Comparison of ENCODE assay signal across 1 cellular context in genomic region chr5:60675286-60675685, GRCh38.
TF ChIP-seq lines count a peak whose summit lies in the region.

No MANE protein-coding gene starts in this region.

TF ChIP-seq in IMR-90, 13 proteins besides CTCF, POLR2A, EP300 and RAD21 (continued from another document):
- TF ChIP-seq ELK1 (IDR thresholded peaks at IDR 0.05; ENCODE audit: borderline replicate concordance, low read depth, low read length) (no peak), RFX5 (IDR thresholded peaks at IDR 0.05; ENCODE audit: low read depth, low read length) (no peak), FOS (IDR thresholded peaks at IDR 0.05; ENCODE audit: low read depth, low read length) (no peak), RCOR1 (IDR thresholded peaks at IDR 0.05; ENCODE audit: insufficient replicate concordance, low read length) (no peak), MAZ (IDR thresholded peaks at IDR 0.05; ENCODE audit: borderline replicate concordance, low read depth, low read length) (no peak), CEBPB (IDR thresholded peaks at IDR 0.05; ENCODE audit: low read depth, low read length) (no peak), SMC3 (IDR thresholded peaks at IDR 0.05; ENCODE audit: low read depth, low read length) (no peak), CHD1 (IDR thresholded peaks at IDR 0.05; ENCODE audit: low read depth, low read length) (no peak)
